Comparison of ENCODE assay signal across 15 cellular contexts in genomic region chr20:45088247-45088646, GRCh38. TPM values are rescaled to one million over a fixed set of nuclear protein-coding genes. Genes with fewer than 3 reads are reported as not detected.
DNase-seq lines count a peak whose midpoint lies in the region; ATAC-seq and TF ChIP-seq lines count a peak whose summit lies in the region.
"Had no signal": no experiment of that assay in that cellular context is flagged by ENCODE, and none has a peak within 500 bp of the region (broad histone marks: within the 10 kb centered on the region; RNA-seq: fewer than 3 reads in every experiment).

No MANE protein-coding gene starts in this region.

- ATAC-seq in HG02840 (IDR thresholded peaks at IDR 0.05; ENCODE audit: low FRiP score, unreplicated experiment), result no peak
- ATAC-seq: activated T-cell treated with anti-CD3 and anti-CD28 coated beads, Interleukin-2, amount 50 U/mL, for 72 hours; lower lobe of right lung; Right ventricle myocardium inferior; stimulated activated naive CD8-positive, alpha-beta T cell treated with anti-CD3 and anti-CD28 coated beads, Interleukin-15, Interleukin-2, amounts not matched to agents 100 U/mL and 50 U/mL, for 24 hours had no signal

- no peak overlapping the region for H3K4me3 ChIP-seq in choroid plexus epithelial cell (ENCODE audit: low read depth, low read length)
- H3K4me3 ChIP-seq: lower lobe of right lung had no signal

- peaks cover 6% of the 10 kb centered on the region for H3K9me3 Mint-ChIP-seq in nephron progenitor cell
- H3K9me3 Mint-ChIP-seq: activated T-cell treated with anti-CD3 and anti-CD28 coated beads, Interleukin-2, amount 50 U/mL, for 72 hours; CD8-positive, alpha-beta memory T cell had no signal

- H3K27me3 Mint-ChIP-seq in nephron progenitor cell (ENCODE audit: low read depth, poor library complexity), result no peaks in the 10 kb centered on the region

- TF ChIP-seq CTCF in choroid plexus epithelial cell (conservative IDR thresholded peaks at IDR 0.05; ENCODE audit: low read depth, low read length), result no peak
- no peak for TF ChIP-seq CTCF in nephron progenitor cell (IDR thresholded peaks at IDR 0.05)

- H3K4me3 Mint-ChIP-seq in nephron progenitor cell, result no peak overlapping the region
- H3K4me3 Mint-ChIP-seq: activated T-cell treated with anti-CD3 and anti-CD28 coated beads, Interleukin-2, amount 50 U/mL, for 72 hours; CD8-positive, alpha-beta memory T cell had no signal

- H3K4me1 Mint-ChIP-seq in nephron progenitor cell, result peaks cover 4% of the 10 kb centered on the region

- peak; percentile 98 for DNase-seq in EH (ENCODE audit: low read depth)
- DNase-seq in NCI-H446 (lab: John Stamatoyannopoulos, UW), result peak; percentile 43 to 60
- DNase-seq in choroid plexus epithelial cell (ENCODE audit: low read depth), result peak; percentile 49
- peak; percentile 24 for DNase-seq in myocyte (ENCODE audit: low read depth)
- no peak for DNase-seq in nephron progenitor cell
- DNase-seq in NCI-H2107 (lab: John Stamatoyannopoulos, UW), result no peak
- no peak for DNase-seq in cerebellar nuclear complex (lab: John Stamatoyannopoulos, UW)
- DNase-seq: activated T-cell treated with anti-CD3 and anti-CD28 coated beads, Interleukin-2, amount 50 U/mL, for 72 hours; CD8-positive, alpha-beta memory T cell; H7; lower lobe of right lung; stimulated activated naive CD8-positive, alpha-beta T cell treated with anti-CD3 and anti-CD28 coated beads, Interleukin-15, Interleukin-2, amounts not matched to agents 100 U/mL and 50 U/mL, for 24 hours had no signal

- no peak overlapping the region for H3K27ac Mint-ChIP-seq in nephron progenitor cell

- H3K36me3 Mint-ChIP-seq in nephron progenitor cell (ENCODE audit: low read depth), result peaks cover 16% of the 10 kb centered on the region

RNA-seq across cellular contexts. Expression of gene KCNS1, which starts 12.7 kb away (rescaled TPM):
- not detected in 2 replicates for total RNA-seq in myocyte
- polyA plus RNA-seq in myocyte (2012), result not detected
- total RNA-seq: Right ventricle myocardium inferior had no signal
- polyA plus RNA-seq: CD8-positive, alpha-beta memory T cell had no signal

RNA-seq across cellular contexts. Expression of gene WFDC5, which starts 26.7 kb away (rescaled TPM):
- total RNA-seq in myocyte, result not detected in 2 replicates
- not detected for polyA plus RNA-seq in myocyte (2012)
- total RNA-seq: CD8-positive, alpha-beta memory T cell; glomerular endothelial cell; H7; Right ventricle myocardium inferior had no signal
- polyA plus RNA-seq: CD8-positive, alpha-beta memory T cell had no signal

RNA-seq across cellular contexts. Expression of gene WFDC12, which starts 36.0 kb away (rescaled TPM):
- total RNA-seq in myocyte, result not detected in 2 replicates
- polyA plus RNA-seq in myocyte (2012), result not detected
- total RNA-seq: activated T-cell treated with anti-CD3 and anti-CD28 coated beads, Interleukin-2, amount 50 U/mL, for 72 hours; CD8-positive, alpha-beta memory T cell; glomerular endothelial cell; H7; Right ventricle myocardium inferior had no signal
- polyA plus RNA-seq: CD8-positive, alpha-beta memory T cell had no signal

Comparison
In these comparisons a context has a peak if more than half of its experiments do, and no peak if none do; other contexts are left out.
1. DNase-seq: peak in EH (single experiment), NCI-H446 (2 of 2), choroid plexus epithelial cell (single experiment) and myocyte (single experiment); none in nephron progenitor cell (single experiment), NCI-H2107 (single experiment) and cerebellar nuclear complex (0 of 2).